In the genomic region with DNA sequence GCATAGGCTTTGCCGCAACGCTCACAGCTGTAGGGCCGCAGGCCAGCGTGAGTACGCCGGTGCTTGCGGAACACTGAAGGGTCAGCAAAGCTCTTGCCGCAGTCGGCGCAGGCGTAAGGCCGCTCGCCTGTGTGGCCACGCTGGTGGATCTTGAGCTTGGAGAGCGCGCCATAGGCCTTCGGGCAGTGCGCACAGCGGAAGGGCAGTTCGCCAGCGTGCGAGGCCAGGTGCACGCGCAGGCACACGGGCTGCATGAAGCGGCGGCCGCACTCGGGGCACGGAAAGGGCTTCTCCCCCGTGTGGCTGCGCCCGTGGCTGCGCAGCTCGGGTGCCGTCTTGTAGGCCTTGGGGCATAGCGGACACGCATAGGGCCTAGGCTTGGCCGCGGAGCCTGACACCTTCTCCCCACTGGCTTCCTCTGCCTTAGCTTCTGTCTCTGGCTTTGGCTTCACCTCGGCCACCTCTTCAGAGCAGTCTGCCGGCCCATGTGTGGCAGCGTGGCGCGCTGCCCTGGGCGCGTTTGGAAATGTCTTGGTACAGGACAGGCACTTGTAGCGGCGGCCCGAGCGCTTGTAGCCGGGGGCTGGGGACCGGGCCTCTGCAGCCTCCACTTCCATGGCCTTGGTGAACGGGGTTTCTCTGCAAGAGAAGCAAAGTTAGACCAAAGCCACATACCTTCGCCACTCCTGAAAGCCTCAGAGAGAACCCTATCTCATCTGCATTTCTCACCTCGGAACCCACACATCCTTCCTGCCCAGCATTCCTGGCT, we compare ENCODE assay signal across 10 cellular contexts. TPM values are rescaled to one million over a fixed set of nuclear protein-coding genes. Genes with fewer than 3 reads are reported as not detected.
DNase-seq lines count a peak whose midpoint lies in the region; ATAC-seq and TF ChIP-seq lines count a peak whose summit lies in the region.
"Had no signal": no experiment of that assay in that cellular context is flagged by ENCODE, and none has a peak within 500 bp of the region (broad histone marks: within the 10 kb centered on the region; RNA-seq: fewer than 3 reads in every experiment).

No MANE protein-coding gene starts in this region.

- peak overlapping the region; percentile 52 for H3K27ac Mint-ChIP-seq in progenitor cell of endocrine pancreas

- ATAC-seq in HG03565 (IDR thresholded peaks at IDR 0.05; ENCODE audit: unreplicated experiment): no peak
- ATAC-seq in GM18519 (IDR thresholded peaks at IDR 0.05; ENCODE audit: low FRiP score, unreplicated experiment): no peak
- ATAC-seq in GM19452 (IDR thresholded peaks at IDR 0.05; ENCODE audit: unreplicated experiment): no peak

- H3K4me1 ChIP-seq in esophagus squamous epithelium: peaks cover 4 to 24% (median 13%) of the 10 kb centered on the region in 3 donors
- no peaks in the 10 kb centered on the region for H3K4me1 ChIP-seq in ovary (ENCODE audit: insufficient read depth)
- H3K4me1 ChIP-seq: prostate gland had no signal

- peaks cover 9% of the 10 kb centered on the region for H3K36me3 Mint-ChIP-seq in progenitor cell of endocrine pancreas (ENCODE audit: insufficient read depth)

- no peak for TF ChIP-seq EP300 in ovary (IDR thresholded peaks at IDR 0.05)

- H3K27ac ChIP-seq in esophagus squamous epithelium (peak overlapping the region in 3 of 4 donors; percentile 30 to 66 (median 65)), ovary (no peak overlapping the region)
- H3K27ac ChIP-seq: prostate gland had no signal

- H3K9me3 ChIP-seq in esophagus squamous epithelium (no peaks in the 10 kb centered on the region), ovary (no peaks in the 10 kb centered on the region)
- H3K9me3 ChIP-seq: prostate gland had no signal

- H3K4me3 Mint-ChIP-seq in progenitor cell of endocrine pancreas (ENCODE audit: low read depth): no peak overlapping the region

- TF ChIP-seq CTCF in esophagus squamous epithelium (IDR thresholded peaks at IDR 0.05) (no peak), progenitor cell of endocrine pancreas (IDR thresholded peaks at IDR 0.05; ENCODE audit: unreplicated experiment) (no peak), ovary (IDR thresholded peaks at IDR 0.05) (no peak)

- H3K27me3 ChIP-seq in esophagus squamous epithelium (no peaks in the 10 kb centered on the region), ovary (no peaks in the 10 kb centered on the region)

- intact Hi-C loops in esophagus squamous epithelium (cut with DNase I) (no loop called here), ovary (cut with DNase I) (no loop called here)

- H3K36me3 ChIP-seq in esophagus squamous epithelium (peaks cover 20 to 46% (median 24%) of the 10 kb centered on the region in 3 donors), ovary (no peaks in the 10 kb centered on the region)
- H3K36me3 ChIP-seq: prostate gland had no signal

- TF ChIP-seq POLR2A in esophagus squamous epithelium (IDR thresholded peaks at IDR 0.05) (no peak), ovary (IDR thresholded peaks at IDR 0.05) (no peak)

- no peaks in the 10 kb centered on the region for H3K27me3 Mint-ChIP-seq in progenitor cell of endocrine pancreas

- 75 to 92% methylated on average over 9 to 21 of the region's 56 CpGs for WGBS in esophagus squamous epithelium, 2 donors
- 94 to 95% (median 94%) methylated on average over 56 of the region's 56 CpGs for WGBS in ovary, 3 donors

- peak; percentile 33 for DNase-seq in CMK (ENCODE audit: low read depth)
- peak; percentile 57 for DNase-seq in UCSD-AML1 (lab: John Stamatoyannopoulos, UW; ENCODE audit: unreplicated experiment)
- no peak for DNase-seq in esophagus squamous epithelium (lab: John Stamatoyannopoulos, UW)
- DNase-seq in progenitor cell of endocrine pancreas (ENCODE audit: low spot score, unreplicated experiment): no peak
- no peak for DNase-seq in ovary
- DNase-seq: NCI-H774 had no signal

- no peak overlapping the region for H3K4me3 ChIP-seq in esophagus squamous epithelium
- no peak overlapping the region for H3K4me3 ChIP-seq in ovary
- H3K4me3 ChIP-seq: prostate gland had no signal

- no peaks in the 10 kb centered on the region for H3K4me1 Mint-ChIP-seq in progenitor cell of endocrine pancreas (ENCODE audit: low read depth)

- no peaks in the 10 kb centered on the region for H3K9me3 Mint-ChIP-seq in progenitor cell of endocrine pancreas (ENCODE audit: low read depth)

RNA-seq across cellular contexts. Expression of a gene that starts 10.0 kb away (rescaled TPM):
- total RNA-seq in esophagus squamous epithelium (10 to 100 TPM in 2 of 4 donors, 1 to 10 TPM in 2; 8.6 to 14.9 (median 10.7) TPM), progenitor cell of endocrine pancreas (14.3 and 17.5 TPM in 2 replicates), ovary (1 to 10 TPM; 4.2 to 7.4 (median 5.7) TPM)
- 1 to 10 TPM; 1.3 to 6.7 TPM for polyA plus RNA-seq in ovary

RNA-seq across cellular contexts. Expression of a gene that starts 10.2 kb away (rescaled TPM):
- total RNA-seq in esophagus squamous epithelium: 10 to 100 TPM in 2 of 4 donors, 1 to 10 TPM in 2; 6.5 to 13.4 (median 10.0) TPM
- total RNA-seq in progenitor cell of endocrine pancreas: 28.5 and 32.6 TPM in 2 replicates
- 10 to 100 TPM; 12.4 to 16.3 (median 14.8) TPM for total RNA-seq in ovary
- 10 to 100 TPM in 1 of 2 donors, 1 to 10 TPM in 1; 2.3 to 12.0 TPM for polyA plus RNA-seq in ovary

RNA-seq across cellular contexts. Expression of a gene that starts 24.7 kb away (rescaled TPM):
- total RNA-seq in esophagus squamous epithelium: 1 to 10 TPM in 3 of 4 donors, under 1 TPM in 1; 0.41 to 1.3 (median 1.1) TPM
- total RNA-seq in progenitor cell of endocrine pancreas: 2.3 and 2.9 TPM in 2 replicates
- total RNA-seq in ovary: 1 to 10 TPM; 1.1 to 2.9 (median 1.5) TPM
- 1 to 10 TPM in 1 of 2 donors, under 1 TPM in 1; 0.30 to 1.4 TPM for polyA plus RNA-seq in ovary

RNA-seq across cellular contexts. Expression of a gene that starts 30.6 kb away (rescaled TPM):
- total RNA-seq in esophagus squamous epithelium (10 to 100 TPM; 27.6 to 56.6 (median 44.0) TPM), progenitor cell of endocrine pancreas (51.0 and 54.8 TPM in 2 replicates), ovary (100 to 1,000 TPM in 1 of 7 donors, 10 to 100 TPM in 6; 72.1 to 114 (median 84.5) TPM)
- 100 to 1,000 TPM; 117 to 141 TPM for polyA plus RNA-seq in ovary

RNA-seq across cellular contexts. Expression of a gene that starts 30.7 kb away (rescaled TPM):
- 10 to 100 TPM; 19.0 to 35.9 (median 25.1) TPM for total RNA-seq in esophagus squamous epithelium
- 49.4 and 50.3 TPM in 2 replicates for total RNA-seq in progenitor cell of endocrine pancreas
- total RNA-seq in ovary: 10 to 100 TPM; 26.2 to 73.8 (median 59.2) TPM
- polyA plus RNA-seq in ovary: 10 to 100 TPM; 34.4 to 53.7 TPM

Comparison
In these comparisons a context has a peak if more than half of its experiments do, and no peak if none do; other contexts are left out.
1. DNase-seq: peak in CMK (single experiment) and UCSD-AML1 (single experiment); none in esophagus squamous epithelium (single experiment), progenitor cell of endocrine pancreas (single experiment) and ovary (0 of 5).
2. H3K27ac ChIP-seq: peak in esophagus squamous epithelium (3 of 4); none in ovary (0 of 2).